In the genomic region with DNA sequence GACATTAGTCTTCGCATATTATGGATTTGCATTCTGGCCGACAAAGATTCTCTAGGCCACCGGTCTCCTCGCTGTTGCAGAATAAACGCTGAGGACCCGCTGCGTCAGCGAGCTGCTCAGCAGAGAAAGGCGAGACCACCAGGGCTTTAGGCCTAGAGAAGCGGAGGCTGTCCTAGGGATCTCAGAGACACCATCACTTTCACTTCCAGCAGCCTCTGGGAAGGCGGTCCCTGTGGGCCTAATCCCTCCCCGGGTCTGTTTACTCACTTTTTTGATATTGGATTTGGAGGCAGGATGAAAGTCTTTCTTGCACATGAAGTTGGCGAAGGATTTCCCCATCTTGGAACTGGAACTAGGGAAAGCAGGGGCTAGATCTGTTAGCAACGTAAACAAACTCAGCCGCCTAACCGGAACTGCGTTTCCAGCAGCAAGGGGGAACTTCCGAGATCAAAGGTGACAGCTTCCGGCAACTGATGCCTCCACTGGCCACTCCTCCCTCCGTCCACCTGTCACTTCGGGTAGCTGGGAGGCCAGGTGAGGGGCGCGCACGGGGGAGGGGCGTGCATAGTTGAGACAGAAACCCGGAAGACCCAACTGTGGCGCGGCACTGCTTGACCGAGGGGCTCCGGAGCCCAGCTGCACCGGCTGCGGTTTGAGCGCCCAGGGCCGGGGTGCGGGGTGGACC, we compare ENCODE assay signal across 8 cellular contexts. TPM values are rescaled to one million over a fixed set of nuclear protein-coding genes. Genes with fewer than 3 reads are reported as not detected.
DNase-seq lines count a peak whose midpoint lies in the region; ATAC-seq, FAIRE-seq and TF ChIP-seq lines count a peak whose summit lies in the region.

SCRN3 (plus strand) TSS at position 447 of the 685 bp plus-strand sequence. CDS start 2,554 bp downstream, outside the sequence.

- peak within 1 kb of the TSS; percentile 66 to 91 (median 86) for H3K27ac ChIP-seq in body of pancreas
- H3K27ac ChIP-seq in sigmoid colon: peak within 1 kb of the TSS; percentile 81 to 87 (median 82)

- H3K27me3 ChIP-seq in body of pancreas (no peaks in the 10 kb centered on the region), sigmoid colon (no peaks in the 10 kb centered on the region)

- TF ChIP-seq EP300 in sigmoid colon (IDR thresholded peaks at IDR 0.05): peak in 1 of 4 donors; percentile 30

- H3K36me3 ChIP-seq in body of pancreas (replicated peaks in 1 of 2; ENCODE audit: insufficient read depth in 1 of 2, low read depth in 2 of 2) (no peaks in the 10 kb centered on the region), sigmoid colon (peaks cover 0 to 10% (median 3%) of the 10 kb centered on the region in 4 donors)

- peak; percentile 44 to 76 (median 71) for TF ChIP-seq POLR2A in body of pancreas (IDR thresholded peaks at IDR 0.05)
- TF ChIP-seq POLR2A in sigmoid colon (IDR thresholded peaks at IDR 0.05): no peak

- WGBS in body of pancreas, 2 donors: 0 to 1% methylated on average over 19 to 35 of the region's 35 CpGs
- WGBS in sigmoid colon, 2 donors: 0% methylated on average over 35 of the region's 35 CpGs

- ATAC-seq in HG02981 (IDR thresholded peaks at IDR 0.05; ENCODE audit: unreplicated experiment) (peak; percentile 94), body of pancreas (peak; percentile 95)

- H3K9me3 ChIP-seq in body of pancreas: no peaks in the 10 kb centered on the region
- H3K9me3 ChIP-seq in sigmoid colon: no peaks in the 10 kb centered on the region

- peak in 1 of 7 experiments; percentile 7 for TF ChIP-seq CTCF in body of pancreas (IDR thresholded peaks at IDR 0.05)
- TF ChIP-seq CTCF in sigmoid colon (IDR thresholded peaks at IDR 0.05): no peak

- H3K4me3 ChIP-seq in body of pancreas (peak within 1 kb of the TSS; percentile 56 to 89), sigmoid colon (peak within 1 kb of the TSS; percentile 74 to 82 (median 76))

- FAIRE-seq in TTC549 (lab: Jason Lieb, UNC): peak; percentile 70

- peaks cover 28% of the 10 kb centered on the region for H3K4me1 ChIP-seq in body of pancreas
- peaks cover 0 to 38% (median 28%) of the 10 kb centered on the region in 4 donors for H3K4me1 ChIP-seq in sigmoid colon

- intact Hi-C loops in body of pancreas (cut with DNase I) (no loop called here), sigmoid colon (cut with DNase I) (loop anchor here (10.0 kb wide), 1 partner anchor 431 kb away; the partner anchor contains the start of gene SP3)

- peak; percentile 37 for DNase-seq in NK-92 treated with Interleukin-12 subunit alpha and Interleukin-12 subunit beta, amount 100 ng/mL, for 24 hours (lab: John Stamatoyannopoulos, UW)
- DNase-seq in NK-92 (lab: John Stamatoyannopoulos, UW; ENCODE audit: unreplicated experiment): no peak
- DNase-seq in NCI-H2081 (lab: John Stamatoyannopoulos, UW): peak; percentile 81 to 95
- peak; percentile 85 to 93 (median 89) for DNase-seq in body of pancreas
- DNase-seq in iPS DF 4.7 (ENCODE audit: extremely low read depth, low spot score): peak; percentile 92
- DNase-seq in sigmoid colon: peak; percentile 84

RNA-seq across cellular contexts. Expression of gene SCRN3, which starts in this region (rescaled TPM):
- total RNA-seq in body of pancreas (10 to 100 TPM; 18.7 to 19.8 TPM), sigmoid colon (10 to 100 TPM; 13.7 to 25.0 (median 15.4) TPM)
- polyA plus RNA-seq in sigmoid colon: 10 to 100 TPM in 2 of 3 donors, 1 to 10 TPM in 1; 9.6 to 31.0 (median 15.3) TPM

Comparison
In these comparisons a context has a peak if more than half of its experiments do, and no peak if none do; other contexts are left out.
1. POLR2A ChIP-seq: peak in body of pancreas (3 of 3); none in sigmoid colon (0 of 2).